8 cellular contexts compared by ENCODE assay signal in genomic region chr10:31030800-31031199, GRCh38. TPM values are rescaled to one million over a fixed set of nuclear protein-coding genes. Genes with fewer than 3 reads are reported as not detected.
DNase-seq lines count a peak whose midpoint lies in the region; FAIRE-seq and TF ChIP-seq lines count a peak whose summit lies in the region.

No MANE protein-coding gene starts in this region.

- TF ChIP-seq EP300 in ovary (IDR thresholded peaks at IDR 0.05) = no peak

- H3K27ac ChIP-seq in CD4-positive, alpha-beta memory T cell (ENCODE audit: low read depth, low read length) = peak overlapping the region; percentile 92
- H3K27ac ChIP-seq in OCI-LY3 (ENCODE audit: low read length) (peak overlapping the region; percentile 91; the same call in 1 of the 2 replicates), endothelial cell of umbilical vein (ENCODE audit: insufficient read depth, low read depth, low read length) (peak overlapping the region; percentile 92), ovary (peak overlapping the region; percentile 93 to 100)

- dilution Hi-C loops in endothelial cell of umbilical vein (cut with MboI; ENCODE audit: extremely low pct_ligation_motif_present, low sequenced_read_pairs) = no loop called here

- peak overlapping the region in 1 of 2 donors; percentile 77 for H3K4me3 ChIP-seq in CD4-positive, alpha-beta memory T cell (ENCODE audit: low read length in 2 of 2)
- peak overlapping the region; percentile 93 for H3K4me3 ChIP-seq in OCI-LY3 (ENCODE audit: low read length)
- H3K4me3 ChIP-seq in endothelial cell of umbilical vein (replicated peaks in 1 of 3; ENCODE audit: insufficient read depth in 1 of 3, low read depth in 1 of 3, low read length in 3 of 3) = no peak overlapping the region
- peak overlapping the region; percentile 83 for H3K4me3 ChIP-seq in ovary

- H3K9me3 ChIP-seq in CD4-positive, alpha-beta memory T cell (ENCODE audit: control insufficient read depth in 1 of 2, low read length in 2 of 2) = no peaks in the 10 kb centered on the region
- H3K9me3 ChIP-seq in OCI-LY3 (ENCODE audit: insufficient read depth, low read length) (no peaks in the 10 kb centered on the region), endothelial cell of umbilical vein (replicated peaks; ENCODE audit: control insufficient read depth, insufficient read depth, low read length) (no peaks in the 10 kb centered on the region), ovary (no peaks in the 10 kb centered on the region)

- POLR2A ChIA-PET in CD4-positive, alpha-beta memory T cell (lab: Charles Lee; ENCODE audit: partially characterized antibody) = interaction anchor here (2.1 to 2.4 kb wide), 3 partner anchors 32 to 727 kb away, joined by 5 to 40 read pairs (median 22); no protein-coding TSS in a partner anchor
- POLR2A ChIA-PET in endothelial cell of umbilical vein (lab: Charles Lee) = interaction anchor here (0.9 kb wide), 1 partner anchor 246 kb away, joined by 3 read pairs; no protein-coding TSS in a partner anchor

- H4K20me1 ChIP-seq in OCI-LY3 (ENCODE audit: insufficient read depth, low read length) (no peaks in the 10 kb centered on the region), endothelial cell of umbilical vein (replicated peaks; ENCODE audit: control insufficient read depth, extremely low read depth, insufficient read depth, low read length) (no peaks in the 10 kb centered on the region)

- H3K4me3 Mint-ChIP-seq in CD4-positive, alpha-beta memory T cell = peak overlapping the region; percentile 45 to 90 (median 77)

- peaks cover 13% of the 10 kb centered on the region for H3K4me1 ChIP-seq in CD4-positive, alpha-beta memory T cell (ENCODE audit: insufficient read depth, low read length)
- peaks cover 28% of the 10 kb centered on the region for H3K4me1 ChIP-seq in OCI-LY3 (ENCODE audit: low read length)
- H3K4me1 ChIP-seq in endothelial cell of umbilical vein (ENCODE audit: control insufficient read depth, extremely low read depth, insufficient read depth, low read length) = peaks cover 32% of the 10 kb centered on the region
- peaks cover 6% of the 10 kb centered on the region for H3K4me1 ChIP-seq in ovary (ENCODE audit: insufficient read depth)

- H3K27ac Mint-ChIP-seq in CD4-positive, alpha-beta memory T cell = peak overlapping the region in 5 of 7 donors; percentile 72 to 99 (median 97)

- peak in 1 of 5 donors; percentile 36 for DNase-seq in CD4-positive, alpha-beta memory T cell
- DNase-seq in endothelial cell of umbilical vein (ENCODE audit: low read depth, low spot score) (peak; percentile 24), ovary (no peak), islet precursor cell (no peak), HUDEP-2 (lab: John Stamatoyannopoulos, UW; ENCODE audit: unreplicated experiment in 76 of 76) (no peak), glomerular visceral epithelial cell (ENCODE audit: extremely low spot score) (no peak), UCSD-AML1 (lab: John Stamatoyannopoulos, UW; ENCODE audit: unreplicated experiment) (no peak)

- intact Hi-C loops in CD4-positive, alpha-beta memory T cell (cut with micrococcal nuclease) = loop anchor here (1.0 to 10.0 kb wide), 10 partner anchors 32 to 897 kb away; partner anchors contain the start of genes ARHGAP12, MAP3K8 and MTPAP
- intact Hi-C loops in endothelial cell of umbilical vein (cut with micrococcal nuclease) (loop anchor here (1.0 to 10.0 kb wide), 9 partner anchors 19 to 774 kb away; no protein-coding TSS in a partner anchor), ovary (cut with DNase I) (loop anchor here in 2 of 4 donors (5.0 to 10.0 kb wide), 3 partner anchors 104 to 243 kb away; no protein-coding TSS in a partner anchor)

- H3K36me3 ChIP-seq in CD4-positive, alpha-beta memory T cell (ENCODE audit: insufficient read depth, low read length) = no peaks in the 10 kb centered on the region
- H3K36me3 ChIP-seq in OCI-LY3 (replicated peaks; ENCODE audit: low read depth, low read length) (no peaks in the 10 kb centered on the region), endothelial cell of umbilical vein (ENCODE audit: control insufficient read depth in 2 of 2, extremely low read depth in 1 of 2, insufficient read depth in 2 of 2, low read length in 2 of 2) (no peaks in the 10 kb centered on the region), ovary (no peaks in the 10 kb centered on the region)

- no peak for TF ChIP-seq POLR2A in endothelial cell of umbilical vein (IDR thresholded peaks at IDR 0.05; ENCODE audit: low read depth, low read length)
- no peak for TF ChIP-seq POLR2A in ovary (IDR thresholded peaks at IDR 0.05)

- CTCF ChIA-PET in CD4-positive, alpha-beta memory T cell (lab: Charles Lee; ENCODE audit: partially characterized antibody) = interaction anchor here (0.8 to 1.7 kb wide), 9 partner anchors 9 to 247 kb away, joined by 3 to 6 read pairs (median 3); no protein-coding TSS in a partner anchor
- CTCF ChIA-PET in endothelial cell of umbilical vein (lab: Charles Lee) = interaction anchor here (0.9 to 1.6 kb wide), 3 partner anchors 15 to 461 kb away, joined by 3 to 4 read pairs (median 4); no protein-coding TSS in a partner anchor

- WGBS in ovary, 3 donors = 74 to 86% (median 84%) methylated on average over 8 of the region's 8 CpGs

- BruUV-seq in endothelial cell of umbilical vein (replicated peaks; lab: Mats Ljungman, UMichigan) = no TSS peak

- H3K9ac ChIP-seq in OCI-LY3 (ENCODE audit: low read length) = peak overlapping the region; percentile 99
- H3K9ac ChIP-seq in endothelial cell of umbilical vein (replicated peaks; ENCODE audit: extremely low read depth, insufficient read depth, low read length) = peak overlapping the region; percentile 77

- no peaks in the 10 kb centered on the region for H3K27me3 Mint-ChIP-seq in CD4-positive, alpha-beta memory T cell

- no peaks in the 10 kb centered on the region for H3K9me1 ChIP-seq in endothelial cell of umbilical vein (replicated peaks; ENCODE audit: control insufficient read depth, extremely low read depth, insufficient read depth, low read length)

- H3K79me2 ChIP-seq in OCI-LY3 (ENCODE audit: low read length) (peaks cover 6% of the 10 kb centered on the region), endothelial cell of umbilical vein (ENCODE audit: control insufficient read depth, insufficient read depth, low read length) (no peaks in the 10 kb centered on the region)

- peaks cover 9 to 25% (median 15%) of the 10 kb centered on the region in 4 donors for H3K4me1 Mint-ChIP-seq in CD4-positive, alpha-beta memory T cell

- H2AFZ ChIP-seq in OCI-LY3 (ENCODE audit: low read depth, low read length) (peak overlapping the region; percentile 94; the same call in 1 of the 2 replicates), endothelial cell of umbilical vein (ENCODE audit: low read depth, low read length) (no peak overlapping the region)

- H3K4me2 ChIP-seq in OCI-LY3 (ENCODE audit: low read length) (peak overlapping the region; percentile 99), endothelial cell of umbilical vein (ENCODE audit: insufficient read depth, low read length) (peak overlapping the region; percentile 85)

- no peaks in the 10 kb centered on the region for H3K9me3 Mint-ChIP-seq in CD4-positive, alpha-beta memory T cell

- no peak for FAIRE-seq in endothelial cell of umbilical vein (lab: Jason Lieb, UNC)

- no peaks in the 10 kb centered on the region for H3K36me3 Mint-ChIP-seq in CD4-positive, alpha-beta memory T cell

- TF ChIP-seq CTCF in OCI-LY3 (IDR thresholded peaks at IDR 0.05; ENCODE audit: low read depth, low read length) (no peak), endothelial cell of umbilical vein (IDR thresholded peaks at IDR 0.05; ENCODE audit: extremely low read depth in 1 of 2, insufficient read depth in 1 of 2, low read depth in 1 of 2, low read length in 2 of 2) (no peak), ovary (IDR thresholded peaks at IDR 0.05) (no peak)

- H3K27me3 ChIP-seq in CD4-positive, alpha-beta memory T cell (ENCODE audit: insufficient read depth, low read length) = no peaks in the 10 kb centered on the region
- H3K27me3 ChIP-seq in OCI-LY3 (ENCODE audit: low read depth, low read length) (no peaks in the 10 kb centered on the region), endothelial cell of umbilical vein (ENCODE audit: control insufficient read depth in 2 of 2, insufficient read depth in 2 of 2, low read length in 2 of 2) (no peaks in the 10 kb centered on the region), ovary (no peaks in the 10 kb centered on the region)

TF ChIP-seq in endothelial cell of umbilical vein, 7 proteins besides CTCF, POLR2A, EP300 and RAD21:
- TF ChIP-seq JUN (IDR thresholded peaks at IDR 0.05; ENCODE audit: borderline replicate concordance, insufficient read depth, insufficient read length, low read depth) = no peak
- TF ChIP-seq POLR2AphosphoS5 (IDR thresholded peaks at IDR 0.05; ENCODE audit: insufficient read depth, low read depth, low read length) = no peak
- TF ChIP-seq MAX (IDR thresholded peaks at IDR 0.05; ENCODE audit: insufficient read depth, insufficient read length) = no peak
- no peak for TF ChIP-seq GATA2 (IDR thresholded peaks at IDR 0.05; ENCODE audit: insufficient read depth, insufficient read length, low read depth, low read length)
- TF ChIP-seq EZH2 (IDR thresholded peaks at IDR 0.05; ENCODE audit: borderline replicate concordance, low read depth, low read length, severe bottlenecking) = no peak
- no peak for TF ChIP-seq FOS (IDR thresholded peaks at IDR 0.05; ENCODE audit: borderline replicate concordance, insufficient read depth, low read length)
- no peak for TF ChIP-seq MYC (IDR thresholded peaks at IDR 0.05; ENCODE audit: low read depth, low read length)
TF ChIP-seq in endothelial cell of umbilical vein: peak in this region for 0.

RNA-seq across cellular contexts. Expression of gene ZNF438, which starts 0.9 kb away (rescaled TPM):
- 1 to 10 TPM; 3.7 to 4.1 TPM for total RNA-seq in CD4-positive, alpha-beta memory T cell
- polyA plus RNA-seq in CD4-positive, alpha-beta memory T cell = 1 to 10 TPM; 2.0 to 4.5 TPM
- 11.2 and 15.1 TPM in 2 replicates for total RNA-seq in endothelial cell of umbilical vein
- 7.2 and 7.5 TPM in 2 replicates for polyA plus RNA-seq in endothelial cell of umbilical vein
- 8.9 and 9.4 TPM in 2 replicates for polyA plus RNA-seq in endothelial cell of umbilical vein (2011; cell fraction: cytosol; rRNA removed)
- 16.9 and 17.5 TPM in 2 replicates for polyA plus RNA-seq in endothelial cell of umbilical vein (2011; cell fraction: nucleus; rRNA removed)
- 8.6 and 12.8 TPM in 2 replicates for polyA plus RNA-seq in endothelial cell of umbilical vein (2012)
- 15.2 and 17.3 TPM in 2 replicates for polyA minus RNA-seq in endothelial cell of umbilical vein
- 1.1 TPM for polyA minus RNA-seq in endothelial cell of umbilical vein (2011; cell fraction: cytosol; rRNA and poly(A)+ RNA removed)
- polyA minus RNA-seq in endothelial cell of umbilical vein (2011; cell fraction: nucleus; rRNA and poly(A)+ RNA removed) = 13.2 and 19.9 TPM in 2 replicates
- 10 to 100 TPM in 1 of 7 donors, 1 to 10 TPM in 6; 6.2 to 11.6 (median 6.9) TPM for total RNA-seq in ovary
- polyA plus RNA-seq in ovary = 10 to 100 TPM in 1 of 2 donors, 1 to 10 TPM in 1; 7.1 to 12.7 TPM

Comparison
In these comparisons a context has a peak if more than half of its experiments do, and no peak if none do; other contexts are left out.
1. H3K4me3 ChIP-seq: peak in OCI-LY3 (single experiment) and ovary (single experiment); none in endothelial cell of umbilical vein (0 of 3).
2. Peak in every context shown above with its lines, with median percentiles within 50 percentile points of each other: H3K27ac ChIP-seq.